12 cellular contexts compared by ENCODE assay signal in genomic region chr11:96158126-96158525, GRCh38.
DNase-seq lines count a peak whose midpoint lies in the region; ATAC-seq, FAIRE-seq and TF ChIP-seq lines count a peak whose summit lies in the region.
"Had no signal": no experiment of that assay in that cellular context is flagged by ENCODE, and none has a peak within 500 bp of the region (broad histone marks: within the 10 kb centered on the region; RNA-seq: fewer than 3 reads in every experiment).

No MANE protein-coding gene starts in this region.

- no peak overlapping the region for H3K4me2 ChIP-seq in astrocyte (ENCODE audit: low read length)

- peaks cover 80% of the 10 kb centered on the region for H3K4me1 Mint-ChIP-seq in activated naive CD4-positive, alpha-beta T cell treated with anti-CD3 and anti-CD28 coated beads, Interleukin-2, amount 50 U/mL, for 24 hours
- H3K4me1 Mint-ChIP-seq in astrocyte (ENCODE audit: low read depth, unreplicated experiment) = peaks cover 64% of the 10 kb centered on the region
- peaks cover 30 to 76% (median 62%) of the 10 kb centered on the region in 4 donors for H3K4me1 Mint-ChIP-seq in naive thymus-derived CD8-positive, alpha-beta T cell

- H3K27ac Mint-ChIP-seq in activated naive CD4-positive, alpha-beta T cell treated with anti-CD3 and anti-CD28 coated beads, Interleukin-2, amount 50 U/mL, for 24 hours = peak overlapping the region; percentile 73
- no peak overlapping the region for H3K27ac Mint-ChIP-seq in astrocyte (ENCODE audit: unreplicated experiment)
- peak overlapping the region; percentile 15 to 93 (median 84) for H3K27ac Mint-ChIP-seq in naive thymus-derived CD8-positive, alpha-beta T cell

- H3K27me3 ChIP-seq in astrocyte (ENCODE audit: insufficient read depth, low read length) (no peaks in the 10 kb centered on the region), upper lobe of left lung (no peaks in the 10 kb centered on the region)

- no peaks in the 10 kb centered on the region for H4K20me1 ChIP-seq in astrocyte (ENCODE audit: insufficient read depth, low read length)

- peak overlapping the region; percentile 98 for H3K27ac ChIP-seq in astrocyte (ENCODE audit: low read depth, low read length)
- peak overlapping the region; percentile 19 to 88 (median 54) for H3K27ac ChIP-seq in upper lobe of left lung

- TF ChIP-seq CTCF in astrocyte (IDR thresholded peaks at IDR 0.05; ENCODE audit: insufficient read depth, low read depth, low read length) (no peak), upper lobe of left lung (IDR thresholded peaks at IDR 0.05) (no peak)

- POLR2A ChIA-PET in naive thymus-derived CD8-positive, alpha-beta T cell (lab: Charles Lee) = interaction anchor here (0.6 kb wide), 1 partner anchor 177 kb away, joined by 4 read pairs; no protein-coding TSS in a partner anchor

- H3K4me3 ChIP-seq in astrocyte (ENCODE audit: insufficient read depth, low read depth, low read length) (no peak overlapping the region), upper lobe of left lung (no peak overlapping the region)
- H3K4me3 ChIP-seq: skin epidermis had no signal

- H3K36me3 ChIP-seq in astrocyte (ENCODE audit: insufficient read depth, low read length) = no peaks in the 10 kb centered on the region
- H3K36me3 ChIP-seq in upper lobe of left lung = no peaks in the 10 kb centered on the region

- no peaks in the 10 kb centered on the region for H3K27me3 Mint-ChIP-seq in activated naive CD4-positive, alpha-beta T cell treated with anti-CD3 and anti-CD28 coated beads, Interleukin-2, amount 50 U/mL, for 24 hours
- H3K27me3 Mint-ChIP-seq in astrocyte (ENCODE audit: low read depth, unreplicated experiment) = no peaks in the 10 kb centered on the region
- no peaks in the 10 kb centered on the region for H3K27me3 Mint-ChIP-seq in naive thymus-derived CD8-positive, alpha-beta T cell

- H3K4me1 ChIP-seq in astrocyte (ENCODE audit: insufficient read depth, low read length) = peaks cover 58% of the 10 kb centered on the region
- peaks cover 31 to 44% (median 37%) of the 10 kb centered on the region in 4 donors for H3K4me1 ChIP-seq in upper lobe of left lung

- TF ChIP-seq EP300 in upper lobe of left lung (IDR thresholded peaks at IDR 0.05) = no peak

- no peak for TF ChIP-seq POLR2A in upper lobe of left lung (IDR thresholded peaks at IDR 0.05)

- no peak for ATAC-seq in naive thymus-derived CD8-positive, alpha-beta T cell
- ATAC-seq in upper lobe of left lung (ENCODE audit: low FRiP score in 2 of 2) (no peak), HG02571 (IDR thresholded peaks at IDR 0.05; ENCODE audit: unreplicated experiment) (no peak), GM21367 (IDR thresholded peaks at IDR 0.05; ENCODE audit: unreplicated experiment) (no peak)
- ATAC-seq: HCT116 had no signal

- H3K9me3 Mint-ChIP-seq in activated naive CD4-positive, alpha-beta T cell treated with anti-CD3 and anti-CD28 coated beads, Interleukin-2, amount 50 U/mL, for 24 hours = no peaks in the 10 kb centered on the region
- no peaks in the 10 kb centered on the region for H3K9me3 Mint-ChIP-seq in astrocyte (ENCODE audit: unreplicated experiment)
- no peaks in the 10 kb centered on the region for H3K9me3 Mint-ChIP-seq in naive thymus-derived CD8-positive, alpha-beta T cell

- 59 to 65% methylated on average over 1 of the region's 1 CpG for WGBS in upper lobe of left lung, 2 donors

- H3K79me2 ChIP-seq in astrocyte (ENCODE audit: insufficient read depth, low read length) = peaks cover 42% of the 10 kb centered on the region

- H3K9ac ChIP-seq in astrocyte (ENCODE audit: low read length) = no peak overlapping the region

- no peak for FAIRE-seq in astrocyte (lab: Jason Lieb, UNC)

- peak overlapping the region; percentile 19 for H3K4me3 Mint-ChIP-seq in activated naive CD4-positive, alpha-beta T cell treated with anti-CD3 and anti-CD28 coated beads, Interleukin-2, amount 50 U/mL, for 24 hours
- no peak overlapping the region for H3K4me3 Mint-ChIP-seq in astrocyte (ENCODE audit: unreplicated experiment)
- H3K4me3 Mint-ChIP-seq in naive thymus-derived CD8-positive, alpha-beta T cell = peak overlapping the region in 3 of 10 donors; percentile 5 to 71 (median 18)

- DNase-seq in activated naive CD4-positive, alpha-beta T cell treated with anti-CD3 and anti-CD28 coated beads, Interleukin-2, amount 50 U/mL, for 16 hours = no peak
- DNase-seq in astrocyte (ENCODE audit: low read depth) (no peak), upper lobe of left lung (no peak)
- DNase-seq in naive thymus-derived CD8-positive, alpha-beta T cell = no peak
- DNase-seq in stimulated activated CD4-positive, alpha-beta T cell treated with anti-CD3 and anti-CD28 coated beads, Interleukin-2, amount 100 ng/mL, for 24 hours = no peak
- DNase-seq: AML-193, NCI-H1048 had no signal

- H3K36me3 Mint-ChIP-seq in activated naive CD4-positive, alpha-beta T cell treated with anti-CD3 and anti-CD28 coated beads, Interleukin-2, amount 50 U/mL, for 24 hours = peaks cover 16% of the 10 kb centered on the region
- peaks cover 5% of the 10 kb centered on the region for H3K36me3 Mint-ChIP-seq in astrocyte (ENCODE audit: low read depth, unreplicated experiment)
- H3K36me3 Mint-ChIP-seq in naive thymus-derived CD8-positive, alpha-beta T cell = peaks cover 0 to 25% (median 10%) of the 10 kb centered on the region in 3 donors

- no peak overlapping the region for H2AFZ ChIP-seq in astrocyte (ENCODE audit: low read depth, low read length)

- H3K9me3 ChIP-seq in astrocyte (ENCODE audit: insufficient read depth, low read depth, low read length) (no peaks in the 10 kb centered on the region), upper lobe of left lung (no peaks in the 10 kb centered on the region)
